ENCODE assay signal across 8 cellular contexts in genomic region chr12:76031414-76032042, GRCh38. TPM values are rescaled to one million over a fixed set of nuclear protein-coding genes. Genes with fewer than 3 reads are reported as not detected.
DNase-seq lines count a peak whose midpoint lies in the region; ATAC-seq and TF ChIP-seq lines count a peak whose summit lies in the region.

TSS of gene PHLDA1 (minus strand) at chr12:76031776.

- H3F3A ChIP-seq in smooth muscle cell (ENCODE audit: low read depth), result peaks cover 40% of the 10 kb centered on the region

- ATAC-seq in GM18870 (IDR thresholded peaks at IDR 0.05; ENCODE audit: unreplicated experiment) (peak; percentile 77), HG03135 (IDR thresholded peaks at IDR 0.05; ENCODE audit: unreplicated experiment) (peak; percentile 80)

- TF ChIP-seq CTCF in AG04450 (IDR thresholded peaks at IDR 0.05; ENCODE audit: low read depth, low read length), result peak; percentile 58
- peak; percentile 85 for TF ChIP-seq CTCF in VCaP (conservative IDR thresholded peaks at IDR 0.05)
- peak in 2 of 3 donors; percentile 54 to 69 for TF ChIP-seq CTCF in breast epithelium (IDR thresholded peaks at IDR 0.05)
- peak; percentile 43 for TF ChIP-seq CTCF in smooth muscle cell (IDR thresholded peaks at IDR 0.05; ENCODE audit: borderline replicate concordance, insufficient read depth, poor library complexity, severe bottlenecking)

- TF ChIP-seq POLR2A in breast epithelium (IDR thresholded peaks at IDR 0.05), result peak; percentile 63

- no peaks in the 10 kb centered on the region; the same call in 1 of the 2 replicates for H3K9me3 ChIP-seq in AG04450 (ENCODE audit: control insufficient read depth, insufficient read depth, low read length)
- no peaks in the 10 kb centered on the region for H3K9me3 ChIP-seq in breast epithelium
- no peaks in the 10 kb centered on the region for H3K9me3 ChIP-seq in smooth muscle cell (replicated peaks; ENCODE audit: low read depth)

- H3K9ac ChIP-seq in smooth muscle cell (ENCODE audit: low read depth), result peak within 1 kb of the TSS; percentile 98

- peak within 1 kb of the TSS; percentile 98 for H3K4me3 ChIP-seq in AG04450 (ENCODE audit: low read depth, low read length)
- peak within 1 kb of the TSS; percentile 60 to 95 (median 82) for H3K4me3 ChIP-seq in breast epithelium
- H3K4me3 ChIP-seq in smooth muscle cell, result peak within 1 kb of the TSS; percentile 92

- H3K4me2 ChIP-seq in smooth muscle cell, result peak within 1 kb of the TSS; percentile 92

- CTCF ChIA-PET in AG04450 (lab: Charles Lee), result interaction anchor here (0.7 to 2.0 kb wide), 4 partner anchors 206 to 547 kb away, joined by 3 to 9 read pairs (median 3); no protein-coding TSS in a partner anchor

- peaks cover 42% of the 10 kb centered on the region for H3K79me2 ChIP-seq in smooth muscle cell (ENCODE audit: low read depth)

- DNase-seq in AG04450 (ENCODE audit: low read depth, low spot score), result peak; percentile 97
- peak; percentile 96 for DNase-seq in NCI-H2196 (lab: John Stamatoyannopoulos, UW; ENCODE audit: unreplicated experiment)
- peak; percentile 85 to 93 for DNase-seq in breast epithelium (ENCODE audit: low spot score in 2 of 2)
- peak; percentile 85 for DNase-seq in iPS-NIHi11 (ENCODE audit: low spot score)
- DNase-seq in smooth muscle cell (lab: John Stamatoyannopoulos, UW; ENCODE audit: unreplicated experiment), result peak; percentile 94

- no peaks in the 10 kb centered on the region for H3K27me3 ChIP-seq in AG04450 (ENCODE audit: control insufficient read depth, insufficient read depth, low read length)
- no peaks in the 10 kb centered on the region for H3K27me3 ChIP-seq in breast epithelium
- H3K27me3 ChIP-seq in smooth muscle cell (ENCODE audit: low read depth), result no peaks in the 10 kb centered on the region

- no peaks in the 10 kb centered on the region for H3K36me3 ChIP-seq in breast epithelium
- H3K36me3 ChIP-seq in smooth muscle cell (ENCODE audit: low read depth), result no peaks in the 10 kb centered on the region

- intact Hi-C loops in breast epithelium (cut with DNase I; ENCODE audit: low total_unique reads), result no loop called here

- POLR2A ChIA-PET in AG04450 (lab: Yijun Ruan, JAX), result interaction anchor here (0.5 to 3.1 kb wide), 35 partner anchors 10 to 555 kb away, joined by 3 to 26 read pairs (median 5); partner anchors contain the start of genes BBS10, GLIPR1, KRR1 and NAP1L1

- H3K4me1 ChIP-seq in breast epithelium, result no peaks in the 10 kb centered on the region
- H3K4me1 ChIP-seq in smooth muscle cell (ENCODE audit: low read depth), result peaks cover 19% of the 10 kb centered on the region

- H2AFZ ChIP-seq in smooth muscle cell (ENCODE audit: low read depth), result no peak within 1 kb of the TSS

- peaks cover 32% of the 10 kb centered on the region for H4K20me1 ChIP-seq in smooth muscle cell (ENCODE audit: low read depth)

- H3K27ac ChIP-seq in AG04450 (ENCODE audit: low read depth, low read length) (peak within 1 kb of the TSS; percentile 99), VCaP (peak within 1 kb of the TSS; percentile 83), breast epithelium (peak within 1 kb of the TSS; percentile 99 to 100), smooth muscle cell (ENCODE audit: low read depth) (peak within 1 kb of the TSS; percentile 98)

- WGBS in smooth muscle cell (ENCODE audit: low lambda C conversion rate), result under 1% methylated on average over 64 of the region's 67 CpGs

RNA-seq across cellular contexts. Expression of gene PHLDA1, which starts in this region (rescaled TPM):
- polyA plus RNA-seq in AG04450 (2011; rRNA removed) (89.0 and 99.5 TPM in 2 replicates), smooth muscle cell (69.7 and 70.2 TPM in 2 replicates)
- 106 and 118 TPM in 2 replicates for polyA minus RNA-seq in AG04450 (2011; rRNA and poly(A)+ RNA removed)
- total RNA-seq in breast epithelium (10 to 100 TPM in 2 of 3 donors, 1 to 10 TPM in 1; 5.8 to 32.6 (median 23.6) TPM), smooth muscle cell (88.6 and 91.3 TPM in 2 replicates)

Comparison
In these comparisons a context has a peak if more than half of its experiments do, and no peak if none do; other contexts are left out.
1. Peak in every context shown above with its lines: DNase-seq, ATAC-seq, H3K4me3 ChIP-seq and H3K27ac ChIP-seq.